27 cellular contexts compared by ENCODE assay signal in genomic region chr16:89123831-89124100, GRCh38. TPM values are rescaled to one million over a fixed set of nuclear protein-coding genes. Genes with fewer than 3 reads are reported as not detected.
DNase-seq lines count a peak whose midpoint lies in the region; ATAC-seq, FAIRE-seq and TF ChIP-seq lines count a peak whose summit lies in the region.
"Had no signal": no experiment of that assay in that cellular context is flagged by ENCODE, and none has a peak within 500 bp of the region (broad histone marks: within the 10 kb centered on the region; RNA-seq: fewer than 3 reads in every experiment).

No MANE protein-coding gene starts in this region.

- intact Hi-C loops in IMR-90 (cut with micrococcal nuclease), result no loop called here
- intact Hi-C loops in GM12878 (cut with micrococcal nuclease; ENCODE audit: unreplicated experiment), result no loop called here

- H3K4me3 ChIP-seq in IMR-90 (ENCODE audit: insufficient read depth, low read depth, low read length), result no peak overlapping the region
- no peak overlapping the region for H3K4me3 ChIP-seq in GM12878
- H3K4me3 ChIP-seq: gastroesophageal sphincter, skin epidermis had no signal

- H3K4ac ChIP-seq in IMR-90 (ENCODE audit: low read depth, low read length), result no peak overlapping the region

- H3K36me3 ChIP-seq in IMR-90 (ENCODE audit: control insufficient read depth, insufficient read depth, low read length) (peaks cover 46% of the 10 kb centered on the region), GM12878 (ENCODE audit: control insufficient read depth in 2 of 2, insufficient read depth in 2 of 2, low read length in 1 of 2) (peaks cover 10 to 11% of the 10 kb centered on the region in 2 experiments; a peak in 3 of 4 replicates)
- H3K36me3 ChIP-seq: WERI-Rb-1 had no signal

- H4K20me1 ChIP-seq in IMR-90 (ENCODE audit: insufficient read depth, low read length), result no peaks in the 10 kb centered on the region; the same call in 1 of the 2 replicates
- no peaks in the 10 kb centered on the region for H4K20me1 ChIP-seq in GM12878 (ENCODE audit: control insufficient read depth, insufficient read depth)

- H3K27ac Mint-ChIP-seq in naive thymus-derived CD8-positive, alpha-beta T cell, result peak overlapping the region in 9 of 10 donors; percentile 15 to 97 (median 68)

- H4K5ac ChIP-seq in IMR-90 (ENCODE audit: low read depth, low read length), result no peak overlapping the region

- H3K4me2 ChIP-seq in IMR-90 (ENCODE audit: low read depth, low read length), result no peak overlapping the region
- H3K4me2 ChIP-seq in GM12878 (ENCODE audit: control insufficient read depth, insufficient read depth), result no peak overlapping the region

- peaks cover 0 to 13% (median 0%) of the 10 kb centered on the region in 3 donors for H3K36me3 Mint-ChIP-seq in naive thymus-derived CD8-positive, alpha-beta T cell

- H3K4me3 Mint-ChIP-seq in naive thymus-derived CD8-positive, alpha-beta T cell, result peak overlapping the region in 5 of 10 donors; percentile 7 to 61 (median 42)
- H3K4me3 Mint-ChIP-seq: H9 had no signal

- in situ Hi-C loops in IMR-90 (cut with MboI; ENCODE audit: low sequenced_read_pairs) (no loop called here), GM12878 (cut with MboI) (no loop called here)

- no peak overlapping the region for H3K18ac ChIP-seq in IMR-90 (ENCODE audit: low read depth, low read length)

- H3K9me1 ChIP-seq in IMR-90 (ENCODE audit: insufficient read depth, low read length), result peaks cover 8% of the 10 kb centered on the region

- SMC1A ChIA-PET in GM12878 (lab: Charles Lee; ENCODE audit: uncharacterized antibody, unreplicated experiment), result no interaction called here

- H2BK120ac ChIP-seq in IMR-90 (ENCODE audit: low read depth, low read length), result no peak overlapping the region

- POLR2A ChIA-PET in IMR-90 (lab: Charles Lee; ENCODE audit: unreplicated experiment), result no interaction called here
- POLR2A ChIA-PET in GM12878 (lab: Charles Lee), result no interaction called here
- POLR2A ChIA-PET in naive thymus-derived CD8-positive, alpha-beta T cell (lab: Charles Lee), result interaction anchor here (1.3 to 2.0 kb wide), 2 partner anchors 8 to 10 kb away, joined by 3 to 4 read pairs; no protein-coding TSS in a partner anchor

- H3K4me1 ChIP-seq in IMR-90 (ENCODE audit: control insufficient read depth, insufficient read depth, low read length), result no peaks in the 10 kb centered on the region
- peaks cover 7% of the 10 kb centered on the region; the same call in 1 of the 2 replicates for H3K4me1 ChIP-seq in GM12878 (ENCODE audit: control insufficient read depth, insufficient read depth, low read length)
- H3K4me1 ChIP-seq: gastroesophageal sphincter had no signal

- no peak overlapping the region for H2BK20ac ChIP-seq in IMR-90 (ENCODE audit: low read depth, low read length)

- no peak overlapping the region for H3K27ac ChIP-seq in IMR-90 (ENCODE audit: insufficient read depth, low read length)
- no peak overlapping the region for H3K27ac ChIP-seq in GM12878 (ENCODE audit: control insufficient read depth, insufficient read depth)
- H3K27ac ChIP-seq: gastroesophageal sphincter, HL-60, neutrophil, WERI-Rb-1 had no signal

- DNase-seq in activated CD8-positive, alpha-beta memory T cell treated with anti-CD3 and anti-CD28 coated beads, Interleukin-2, amount 50 U/mL, for 4 hours, result peak; percentile 11
- DNase-seq in activated CD8-positive, alpha-beta memory T cell treated with anti-CD3 and anti-CD28 coated beads for 24 hours, result no peak
- no peak for DNase-seq in IMR-90
- DNase-seq in GM12878 (ENCODE audit: low read depth, low spot score), result no peak
- DNase-seq in naive thymus-derived CD8-positive, alpha-beta T cell, result peak in 1 of 10 donors; percentile 49
- no peak for DNase-seq in dedifferentiated amniotic fluid mesenchymal stem cell (ENCODE audit: extremely low spot score)
- DNase-seq in GOT3 (lab: John Stamatoyannopoulos, UW), result no peak
- DNase-seq in globus pallidus (ENCODE audit: low spot score), result no peak
- DNase-seq: 8988T; activated gamma-delta T cell; anterior cingulate cortex; COR-L47; dermis blood vessel endothelial cell; H9; islet precursor cell; NCI-H1105; NCI-H1930; stimulated activated CD4-positive, alpha-beta T cell treated with anti-CD3 and anti-CD28 coated beads, Interleukin-1b, Interleukin-23, amount 100 ng/mL, for 48 hours; T-helper 9 cell; WERI-Rb-1 had no signal

- no peak overlapping the region for H4K91ac ChIP-seq in IMR-90 (ENCODE audit: insufficient read depth, low read depth, low read length)

- no peak overlapping the region for H2BK15ac ChIP-seq in IMR-90 (ENCODE audit: low read depth, low read length)

- H3K9me3 ChIP-seq in IMR-90 (ENCODE audit: control insufficient read depth, insufficient read depth, low read length) (peaks cover 2% of the 10 kb centered on the region), GM12878 (replicated peaks; ENCODE audit: control insufficient read depth, insufficient read depth, low read length) (peaks cover under 1% of the 10 kb centered on the region; the same call in 2 of the 3 replicates)
- H3K9me3 ChIP-seq: neutrophil had no signal

- H3K14ac ChIP-seq in IMR-90 (replicated peaks; ENCODE audit: low read depth, low read length), result no peak overlapping the region

- no peak for FAIRE-seq in GM12878 (lab: Jason Lieb, UNC)
- FAIRE-seq: endometrium had no signal

- TF ChIP-seq EP300 in GM12878 (IDR thresholded peaks at IDR 0.05; ENCODE audit: borderline replicate concordance in 1 of 2, control insufficient read depth in 1 of 2, low read depth in 2 of 2, low read length in 2 of 2), result no peak

- no peak overlapping the region for H2BK5ac ChIP-seq in IMR-90 (ENCODE audit: low read depth, low read length, poor library complexity, severe bottlenecking)

- ATAC-seq in IMR-90 (ENCODE audit: low read depth), result no peak
- ATAC-seq in GM12878, result no peak
- ATAC-seq in naive thymus-derived CD8-positive, alpha-beta T cell, result no peak
- ATAC-seq: gastroesophageal sphincter had no signal

- peaks cover 3 to 5% of the 10 kb centered on the region in 2 experiments; a peak in 2 of 4 replicates for H3K79me1 ChIP-seq in IMR-90 (ENCODE audit: low read depth in 1 of 2, low read length in 2 of 2)

- H3K9ac ChIP-seq in IMR-90 (ENCODE audit: low read depth, low read length) (no peak overlapping the region), GM12878 (ENCODE audit: control insufficient read depth, insufficient read depth, low read length) (no peak overlapping the region)

- TF ChIP-seq RAD21 in IMR-90 (IDR thresholded peaks at IDR 0.05; ENCODE audit: low read length), result no peak
- TF ChIP-seq RAD21 in GM12878 (IDR thresholded peaks at IDR 0.05; ENCODE audit: insufficient read depth, low read depth, low read length), result no peak

- H2AFZ ChIP-seq in IMR-90 (replicated peaks; ENCODE audit: low read length, poor library complexity) (peak overlapping the region; percentile 32), GM12878 (ENCODE audit: control insufficient read depth, low read depth, low read length) (no peak overlapping the region)

- no peaks in the 10 kb centered on the region for H3K79me2 ChIP-seq in GM12878 (ENCODE audit: control insufficient read depth, insufficient read depth, low read length)

- no peaks in the 10 kb centered on the region for H3K9me3 Mint-ChIP-seq in naive thymus-derived CD8-positive, alpha-beta T cell

- H3K27me3 Mint-ChIP-seq in naive thymus-derived CD8-positive, alpha-beta T cell, result no peaks in the 10 kb centered on the region

- no TSS peak for BruUV-seq in IMR-90 (replicated peaks; lab: Mats Ljungman, UMichigan)
- no TSS peak for BruUV-seq in GM12878 (replicated peaks; lab: Mats Ljungman, UMichigan)

- WGBS in IMR-90 (ENCODE audit: extremely low coverage in 2 of 2, insufficient read length in 1 of 2), 2 experiments, result 94% methylated on average over 9 of the region's 12 CpGs; no CpG with 5 or more reads in 1 of the 2 experiments
- 92% methylated on average over 12 of the region's 12 CpGs for WGBS in GM12878 (ENCODE audit: insufficient coverage, insufficient replicate concordance, low lambda C conversion rate, missing lambda C conversion rate)

- CTCF ChIA-PET in IMR-90 (lab: Yijun Ruan, JAX), result no interaction called here
- CTCF ChIA-PET in GM12878 (lab: Yijun Ruan, JAX), result no interaction called here

- TF ChIP-seq POLR2A in IMR-90 (IDR thresholded peaks at IDR 0.05; ENCODE audit: low read depth, low read length) (no peak), GM12878 (IDR thresholded peaks at IDR 0.05; ENCODE audit: low read depth, low read length) (0 out of 2 replicates have a peak, but pooled peaks have one; percentile 14)

- no peak overlapping the region for H3K56ac ChIP-seq in IMR-90 (ENCODE audit: extremely low read depth, insufficient read depth, low read length)

- RAD21 ChIA-PET in GM12878 (lab: Charles Lee; ENCODE audit: unreplicated experiment), result no interaction called here

- H3K23ac ChIP-seq in IMR-90 (ENCODE audit: low read depth, low read length), result no peak overlapping the region

- H2AK5ac ChIP-seq in IMR-90 (ENCODE audit: low read depth, low read length), result no peak overlapping the region

- H3K4me1 Mint-ChIP-seq in naive thymus-derived CD8-positive, alpha-beta T cell, result peaks cover 12 to 55% (median 29%) of the 10 kb centered on the region in 4 donors

- no peaks in the 10 kb centered on the region for H3K27me3 ChIP-seq in IMR-90 (ENCODE audit: control insufficient read depth, insufficient read depth, low read length)
- H3K27me3 ChIP-seq in GM12878 (replicated peaks in 1 of 2; ENCODE audit: control insufficient read depth in 2 of 2, insufficient read depth in 2 of 2, low read length in 1 of 2), result no peaks in the 10 kb centered on the region
- H3K27me3 ChIP-seq: gastroesophageal sphincter, neutrophil had no signal

- H4K8ac ChIP-seq in IMR-90 (ENCODE audit: low read depth in 2 of 2, low read length in 2 of 2), result no peak overlapping the region

- TF ChIP-seq CTCF in IMR-90 (conservative IDR thresholded peaks at IDR 0.05; ENCODE audit: low read depth, low read length) (no peak), GM12878 (IDR thresholded peaks at IDR 0.05 in 2 of 3, conservative IDR thresholded peaks at IDR 0.05 in 1 of 3; ENCODE audit: control insufficient read depth in 2 of 3, extremely low read depth in 1 of 3, insufficient read depth in 1 of 3, low read depth in 3 of 3, low read length in 3 of 3) (no peak)

- dilution Hi-C loops in IMR-90 (cut with HindIII; ENCODE audit: low sequenced_read_pairs, unreplicated experiment), result no loop called here

- no peak overlapping the region for H2AK9ac ChIP-seq in IMR-90 (replicated peaks; ENCODE audit: low read depth, low read length, poor library complexity)

RNA-seq across cellular contexts. Expression of gene ACSF3, which starts 30.1 kb away (rescaled TPM):
- total RNA-seq in IMR-90 (2012; rRNA removed), result 9.5 and 10.6 TPM in 2 replicates
- polyA plus RNA-seq in IMR-90 (2012; rRNA removed), result 14.2 and 14.8 TPM in 2 replicates
- 6.6 and 12.7 TPM in 2 replicates for polyA plus RNA-seq in IMR-90 (2012; cell fraction: cytosol; rRNA removed)
- polyA plus RNA-seq in IMR-90 (2012; cell fraction: nucleus; rRNA removed; ENCODE audit: low replicate concordance), result 22.4 and 31.0 TPM in 2 replicates
- total RNA-seq in GM12878 (2013; cell fraction: nucleolus; rRNA removed), result 60.4 and 72.7 TPM in 2 replicates
- 30.9 and 32.8 TPM in 2 replicates for total RNA-seq in GM12878 (2014; rRNA removed)
- 18.5 and 20.7 TPM in 2 replicates for total RNA-seq in GM12878 (2014; rRNA removed; fragmentation: Illumina TruSeq; extraction: Trizol)
- total RNA-seq in GM12878 (2021), result 36.1 and 43.8 TPM in 2 replicates
- 7.5 TPM for polyA plus RNA-seq in GM12878 (2011; ENCODE audit: low read depth)
- polyA plus RNA-seq in GM12878 (2011; rRNA removed), result 15.1 and 17.8 TPM in 2 replicates
- 18.1 and 23.3 TPM in 2 replicates for polyA plus RNA-seq in GM12878 (2011; cell fraction: cytosol; rRNA removed)
- 28.8 and 39.9 TPM in 2 replicates for polyA plus RNA-seq in GM12878 (2011; cell fraction: nucleus; rRNA removed)
- polyA plus RNA-seq in GM12878 (2012), result 23.9 and 24.2 TPM in 2 replicates
- 15.6 and 16.9 TPM in 2 replicates for polyA plus RNA-seq in GM12878 (2014; fragmentation: Illumina TruSeq; extraction: Trizol)
- polyA plus RNA-seq in GM12878 (2014; fragmentation: Nextera tagmentation; extraction: Ambion mirVana), result 1 to 10 TPM; 1.0 to 3.5 TPM
- 36.8 and 39.3 TPM in 2 replicates for polyA plus RNA-seq in GM12878 (2014; rRNA removed)
- polyA plus RNA-seq in GM12878 (2016; fragmentation: Nextera tagmentation; extraction: Ambion mirVana), result 10 to 100 TPM; 35.0 to 44.4 TPM
- 16.5 and 25.4 TPM in 2 replicates for polyA minus RNA-seq in GM12878 (2011; rRNA and poly(A)+ RNA removed)
- 18.8 and 21.5 TPM in 2 replicates for polyA minus RNA-seq in GM12878 (2011; cell fraction: cytosol; rRNA and poly(A)+ RNA removed)
- polyA minus RNA-seq in GM12878 (2011; cell fraction: nucleus; rRNA and poly(A)+ RNA removed), result 13.2 and 18.4 TPM in 2 replicates
- total RNA-seq in naive thymus-derived CD8-positive, alpha-beta T cell, result 10 to 100 TPM; 61.5 to 64.4 TPM
- 10 to 100 TPM; 21.3 to 44.7 (median 22.9) TPM for polyA plus RNA-seq in naive thymus-derived CD8-positive, alpha-beta T cell

RNA-seq across cellular contexts. Expression of gene CDH15, which starts 47.8 kb away (rescaled TPM):
- total RNA-seq in IMR-90 (2012; rRNA removed) (0.18 and 0.28 TPM in 2 replicates), GM12878 (2014; rRNA removed) (0.06 TPM in 1 of 2 replicates, not detected in the other), GM12878 (2014; rRNA removed; fragmentation: Illumina TruSeq; extraction: Trizol) (not detected in 2 replicates), GM12878 (2021) (not detected in 2 replicates)
- polyA plus RNA-seq in IMR-90 (2012; rRNA removed) (0.62 and 0.65 TPM in 2 replicates), GM12878 (2011; rRNA removed) (not detected in 2 replicates), GM12878 (2014; fragmentation: Illumina TruSeq; extraction: Trizol) (not detected in 2 replicates), GM12878 (2014; fragmentation: Nextera tagmentation; extraction: Ambion mirVana) (under 1 TPM in 1 of 2 experiments, not detected in 1; 0.02 TPM), GM12878 (2014; rRNA removed) (0.05 TPM in 1 of 2 replicates, not detected in the other), GM12878 (2016; fragmentation: Nextera tagmentation; extraction: Ambion mirVana) (not detected)
- polyA plus RNA-seq in IMR-90 (2012; cell fraction: cytosol; rRNA removed), result 0.74 and 0.78 TPM in 2 replicates
- polyA plus RNA-seq in IMR-90 (2012; cell fraction: nucleus; rRNA removed; ENCODE audit: low replicate concordance), result 0.42 and 0.99 TPM in 2 replicates
- total RNA-seq in GM12878 (2013; cell fraction: nucleolus; rRNA removed), result not detected in 2 replicates
- polyA plus RNA-seq in GM12878 (2011; ENCODE audit: low read depth), result not detected
- polyA plus RNA-seq in GM12878 (2011; cell fraction: cytosol; rRNA removed), result not detected in 2 replicates
- not detected in 2 replicates for polyA plus RNA-seq in GM12878 (2011; cell fraction: nucleus; rRNA removed)
- 0.20 TPM in 1 of 2 replicates, not detected in the other for polyA plus RNA-seq in GM12878 (2012)
- polyA minus RNA-seq in GM12878 (2011; rRNA and poly(A)+ RNA removed), result not detected in 2 replicates
- polyA minus RNA-seq in GM12878 (2011; cell fraction: cytosol; rRNA and poly(A)+ RNA removed), result not detected in 2 replicates
- not detected in 2 replicates for polyA minus RNA-seq in GM12878 (2011; cell fraction: nucleus; rRNA and poly(A)+ RNA removed)
- not detected for total RNA-seq in naive thymus-derived CD8-positive, alpha-beta T cell
- polyA plus RNA-seq in naive thymus-derived CD8-positive, alpha-beta T cell, result not detected
- total RNA-seq: dermis blood vessel endothelial cell, subcutaneous adipose tissue, ureter had no signal
